In genomic region chr1:56788588-56788987, GRCh38 we compare ENCODE assay signal across 8 cellular contexts. TPM values are rescaled to one million over a fixed set of nuclear protein-coding genes. Genes with fewer than 3 reads are reported as not detected.
DNase-seq lines count a peak whose midpoint lies in the region; ATAC-seq and TF ChIP-seq lines count a peak whose summit lies in the region.

No MANE protein-coding gene starts in this region.

- H3K9me3 ChIP-seq in A673 (ENCODE audit: low read depth, low read length, poor library complexity, severe bottlenecking), result no peaks in the 10 kb centered on the region

- H3K4me3 ChIP-seq in A673 (ENCODE audit: low read depth, low read length, poor library complexity, severe bottlenecking), result no peak overlapping the region

- BruUV-seq in A673 (replicated peaks; lab: Mats Ljungman, UMichigan), result no TSS peak

- no peak for TF ChIP-seq CTCF in A673 (conservative IDR thresholded peaks at IDR 0.05; ENCODE audit: low read depth, low read length)

- DNase-seq in A673 (ENCODE audit: low spot score), result peak; percentile 45
- DNase-seq in NCI-H1105 (lab: John Stamatoyannopoulos, UW), result peak; percentile 73
- DNase-seq in iPS-NIHi11 (ENCODE audit: low spot score), result peak; percentile 31
- no peak for DNase-seq in SIG-M5 treated with dmso at 0.1 percent for 504 hours (lab: John Stamatoyannopoulos, UW; ENCODE audit: unreplicated experiment)
- DNase-seq in activated T-cell treated with anti-CD3 and anti-CD28 coated beads, Interleukin-2, amount 50 U/mL, for 48 hours, result no peak
- DNase-seq in caudate nucleus (lab: John Stamatoyannopoulos, UW), result no peak
- no peak for DNase-seq in NCI-H146 (lab: John Stamatoyannopoulos, UW)

- POLR2A ChIA-PET in A673 (lab: Charles Lee; ENCODE audit: low non-redundant PET), result no interaction called here

- CTCF ChIA-PET in A673 (lab: Charles Lee), result no interaction called here

- peaks cover 3% of the 10 kb centered on the region for H3K4me1 ChIP-seq in A673 (ENCODE audit: insufficient read depth, low read length, poor library complexity, severe bottlenecking)

- no peaks in the 10 kb centered on the region for H3K27me3 ChIP-seq in A673 (replicated peaks; ENCODE audit: insufficient read depth, low read depth, low read length, poor library complexity)

- peak; percentile 28 for ATAC-seq in SK-N-SH treated with all-trans-retinoic acid at 6 μM for 48 hours

- intact Hi-C loops in A673 (cut with micrococcal nuclease; ENCODE audit: unreplicated experiment), result no loop called here

- no peaks in the 10 kb centered on the region for H3K36me3 ChIP-seq in A673 (ENCODE audit: insufficient read depth, low read length, poor library complexity, severe bottlenecking)

- H3K27ac ChIP-seq in A673 (ENCODE audit: low read depth, low read length, poor library complexity, severe bottlenecking), result no peak overlapping the region
- H3K27ac ChIP-seq in caudate nucleus (ENCODE audit: low read depth, low read length), result no peak overlapping the region

TF ChIP-seq in SK-N-SH treated with all-trans-retinoic acid at 6 μM for 48 hours, 23 proteins besides CTCF, POLR2A, EP300 and RAD21:
- TF ChIP-seq CSDC2 (CRISPR knock-in tag; IDR thresholded peaks at IDR 0.05) (no peak), ISL1 (CRISPR knock-in tag; IDR thresholded peaks at IDR 0.05) (0 out of 2 replicates have a peak, but pooled peaks have one; percentile 14), ZFP30 (CRISPR knock-in tag; IDR thresholded peaks at IDR 0.05) (no peak), TOX (CRISPR knock-in tag; IDR thresholded peaks at IDR 0.05; ENCODE audit: borderline replicate concordance) (no peak), GLIS3 (CRISPR knock-in tag; IDR thresholded peaks at IDR 0.05) (no peak), ZFP3 (CRISPR knock-in tag; IDR thresholded peaks at IDR 0.05) (no peak)
- TF ChIP-seq, protein P1, sequence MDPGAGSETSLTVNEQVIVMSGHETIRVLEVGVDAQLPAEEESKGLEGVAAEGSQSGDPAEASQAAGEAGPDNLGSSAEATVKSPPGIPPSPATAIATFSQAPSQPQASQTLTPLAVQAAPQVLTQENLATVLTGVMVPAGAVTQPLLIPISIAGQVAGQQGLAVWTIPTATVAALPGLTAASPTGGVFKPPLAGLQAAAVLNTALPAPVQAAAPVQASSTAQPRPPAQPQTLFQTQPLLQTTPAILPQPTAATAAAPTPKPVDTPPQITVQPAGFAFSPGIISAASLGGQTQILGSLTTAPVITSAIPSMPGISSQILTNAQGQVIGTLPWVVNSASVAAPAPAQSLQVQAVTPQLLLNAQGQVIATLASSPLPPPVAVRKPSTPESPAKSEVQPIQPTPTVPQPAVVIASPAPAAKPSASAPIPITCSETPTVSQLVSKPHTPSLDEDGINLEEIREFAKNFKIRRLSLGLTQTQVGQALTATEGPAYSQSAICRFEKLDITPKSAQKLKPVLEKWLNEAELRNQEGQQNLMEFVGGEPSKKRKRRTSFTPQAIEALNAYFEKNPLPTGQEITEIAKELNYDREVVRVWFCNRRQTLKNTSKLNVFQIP (CRISPR knock-in tag; IDR thresholded peaks at IDR 0.05; ENCODE audit: borderline replicate concordance, low read depth), result no peak

RNA-seq across cellular contexts. Expression of gene FYB2, which starts 30.6 kb away (rescaled TPM):
- total RNA-seq in A673 (2021), result 0.47 TPM in 1 of 2 replicates, not detected in the other

Comparison
In these comparisons a context has a peak if more than half of its experiments do, and no peak if none do; other contexts are left out.
1. DNase-seq: peak in A673 (single experiment), NCI-H1105 (single experiment) and iPS-NIHi11 (single experiment); none in SIG-M5 treated with dmso at 0.1 percent for 504 hours (single experiment), activated T-cell treated with anti-CD3 and anti-CD28 coated beads, Interleukin-2, amount 50 U/mL, for 48 hours (0 of 2), caudate nucleus (0 of 61) and NCI-H146 (single experiment).